20 cellular contexts compared by ENCODE assay signal in the genomic region with DNA sequence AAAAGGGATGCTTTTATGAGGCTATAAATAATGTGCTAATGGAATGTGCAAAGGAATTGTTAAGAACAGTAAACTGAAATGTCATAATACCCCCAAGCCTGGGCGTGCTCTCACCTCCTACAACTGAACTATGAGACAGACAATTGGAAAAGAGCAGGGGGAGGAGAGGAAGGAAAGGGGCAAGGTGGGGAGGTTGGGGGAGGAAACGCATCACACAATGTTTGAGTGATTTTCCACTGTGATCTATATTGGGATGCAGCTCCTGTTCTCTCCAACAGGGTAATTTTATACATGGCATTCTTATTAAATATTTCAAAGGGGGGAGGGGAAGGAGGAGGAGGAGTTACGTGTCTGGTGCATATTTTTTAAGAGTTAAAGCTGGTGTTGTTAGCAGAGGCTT.
A peak's percentile ranks its signal among the peaks of the same experiment; 100 is the strongest.
DNase-seq lines count a peak whose midpoint lies in the region; ATAC-seq and TF ChIP-seq lines count a peak whose summit lies in the region.
"Had no signal": no experiment of that assay in that cellular context is flagged by ENCODE, and none has a peak within 500 bp of the region (broad histone marks: within the 10 kb centered on the region; RNA-seq: fewer than 3 reads in every experiment).

No MANE protein-coding gene starts in this region.

- POLR2A ChIA-PET in PC-3 (lab: Charles Lee; ENCODE audit: unreplicated experiment) = interaction anchor here (0.6 kb wide), 1 partner anchor 790 kb away, joined by 10 read pairs; no protein-coding TSS in a partner anchor

- TF ChIP-seq CTCF in PC-3 (conservative IDR thresholded peaks at IDR 0.05; ENCODE audit: low read depth, low read length) (no peak), gastroesophageal sphincter (IDR thresholded peaks at IDR 0.05) (no peak), neural progenitor cell (IDR thresholded peaks at IDR 0.05) (no peak)

- H3K4me1 ChIP-seq in PC-3 (ENCODE audit: insufficient read depth, low read length) (no peaks in the 10 kb centered on the region), gastroesophageal sphincter (peaks cover 0 to 14% (median 6%) of the 10 kb centered on the region in 3 donors), neural progenitor cell (peaks cover 16% of the 10 kb centered on the region), aorta (ENCODE audit: control insufficient read depth in 1 of 2, insufficient read depth in 2 of 2, low read length in 2 of 2) (no peaks in the 10 kb centered on the region)
- H3K4me1 ChIP-seq: Caco-2, Peyer's patch, SJCRH30 had no signal

- H3K4me3 ChIP-seq in PC-3 (ENCODE audit: low read length) (no peak overlapping the region), gastroesophageal sphincter (peak overlapping the region in 1 of 2 donors; percentile 5), neural progenitor cell (no peak overlapping the region), aorta (ENCODE audit: low read length in 2 of 2) (no peak overlapping the region)
- H3K4me3 ChIP-seq: BLaER1, Peyer's patch, SJCRH30 had no signal

- H3K36me3 ChIP-seq in PC-3 (ENCODE audit: low read depth, low read length) = no peaks in the 10 kb centered on the region
- H3K36me3 ChIP-seq in gastroesophageal sphincter = no peaks in the 10 kb centered on the region
- H3K36me3 ChIP-seq in neural progenitor cell = no peaks in the 10 kb centered on the region
- no peaks in the 10 kb centered on the region for H3K36me3 ChIP-seq in aorta (ENCODE audit: control insufficient read depth in 1 of 2, insufficient read depth in 2 of 2, low read length in 1 of 2)
- H3K36me3 ChIP-seq: BLaER1, Peyer's patch, SJCRH30 had no signal

- no peaks in the 10 kb centered on the region for H3K9me3 Mint-ChIP-seq in neural progenitor cell

- intact Hi-C loops in PC-3 (cut with micrococcal nuclease) = no loop called here
- intact Hi-C loops in aorta (cut with DNase I) = no loop called here

- H3K9me3 ChIP-seq in PC-3 (ENCODE audit: low read length) = no peaks in the 10 kb centered on the region
- no peaks in the 10 kb centered on the region for H3K9me3 ChIP-seq in gastroesophageal sphincter
- no peaks in the 10 kb centered on the region for H3K9me3 ChIP-seq in neural progenitor cell (ENCODE audit: low read depth)
- no peaks in the 10 kb centered on the region for H3K9me3 ChIP-seq in aorta (ENCODE audit: control insufficient read depth, low read length)
- H3K9me3 ChIP-seq: BLaER1, Caco-2, Peyer's patch, SJCRH30 had no signal

- TF ChIP-seq EP300 in gastroesophageal sphincter (IDR thresholded peaks at IDR 0.05) = no peak

- peaks cover 2% of the 10 kb centered on the region for H3K27me3 Mint-ChIP-seq in neural progenitor cell (ENCODE audit: insufficient read depth, low read depth)
- H3K27me3 Mint-ChIP-seq: CD4-positive, alpha-beta memory T cell had no signal

- H3K27ac ChIP-seq in PC-3 (ENCODE audit: low read length) (no peak overlapping the region), caudate nucleus (ENCODE audit: low read depth, low read length) (no peak overlapping the region), gastroesophageal sphincter (peak overlapping the region in 3 of 4 donors; percentile 10 to 57 (median 43)), neural progenitor cell (no peak overlapping the region), aorta (ENCODE audit: low read depth in 1 of 2, low read length in 2 of 2) (no peak overlapping the region)
- H3K27ac ChIP-seq: BLaER1, Peyer's patch, SJCRH30 had no signal

- H3K79me2 ChIP-seq in PC-3 (ENCODE audit: low read length) (no peaks in the 10 kb centered on the region), neural progenitor cell (ENCODE audit: low read depth) (no peaks in the 10 kb centered on the region)

- H3K9me2 ChIP-seq in PC-3 (replicated peaks; ENCODE audit: low read length) = no peaks in the 10 kb centered on the region

- no peaks in the 10 kb centered on the region for H3F3A ChIP-seq in PC-3 (ENCODE audit: low read length, unreplicated experiment)
- H3F3A ChIP-seq in neural progenitor cell (ENCODE audit: low read depth) = no peaks in the 10 kb centered on the region

- H3K4me2 ChIP-seq in PC-3 (ENCODE audit: low read length) (no peak overlapping the region), neural progenitor cell (peak overlapping the region; percentile 32)
- H3K4me2 ChIP-seq: BLaER1 had no signal

- H2AFZ ChIP-seq in PC-3 (ENCODE audit: low read length) (no peak overlapping the region), neural progenitor cell (replicated peaks) (peak overlapping the region; percentile 55)

- no peak overlapping the region for H3K4me3 Mint-ChIP-seq in neural progenitor cell
- H3K4me3 Mint-ChIP-seq: CD4-positive, alpha-beta memory T cell had no signal

- H3K4me1 Mint-ChIP-seq in neural progenitor cell = no peaks in the 10 kb centered on the region
- H3K4me1 Mint-ChIP-seq: CD4-positive, alpha-beta memory T cell had no signal

- H3K9ac ChIP-seq in PC-3 (ENCODE audit: low read length) (no peak overlapping the region), neural progenitor cell (no peak overlapping the region)
- H3K9ac ChIP-seq: BLaER1 had no signal

- TF ChIP-seq POLR2A in gastroesophageal sphincter (IDR thresholded peaks at IDR 0.05) = no peak

- ATAC-seq in PC-3 (peak; percentile 37), gastroesophageal sphincter (no peak), aorta (ENCODE audit: low FRiP score) (no peak), HG03432 (IDR thresholded peaks at IDR 0.05; ENCODE audit: unreplicated experiment) (no peak)

- no peak overlapping the region for H3K27ac Mint-ChIP-seq in neural progenitor cell
- H3K27ac Mint-ChIP-seq: CD4-positive, alpha-beta memory T cell had no signal

- no peaks in the 10 kb centered on the region for H3K36me3 Mint-ChIP-seq in neural progenitor cell
- H3K36me3 Mint-ChIP-seq: CD4-positive, alpha-beta memory T cell had no signal

- no TSS peak for BruUV-seq in PC-3 (replicated peaks; lab: Mats Ljungman, UMichigan)

- 22 to 34% methylated on average over 3 of the region's 3 CpGs for WGBS in gastroesophageal sphincter (ENCODE audit: low coverage in 1 of 2), 2 donors
- 56 to 67% methylated on average over 3 of the region's 3 CpGs for WGBS in aorta, 2 donors

- H3K27me3 ChIP-seq in PC-3 (ENCODE audit: low read length) = peaks cover 7% of the 10 kb centered on the region; the same call in 1 of the 2 replicates
- H3K27me3 ChIP-seq in gastroesophageal sphincter = no peaks in the 10 kb centered on the region
- no peaks in the 10 kb centered on the region for H3K27me3 ChIP-seq in neural progenitor cell
- no peaks in the 10 kb centered on the region for H3K27me3 ChIP-seq in aorta (ENCODE audit: control insufficient read depth in 1 of 2, insufficient read depth in 2 of 2, low read length in 1 of 2)
- H3K27me3 ChIP-seq: BLaER1, Peyer's patch, SJCRH30 had no signal

- DNase-seq in PC-3 (peak; percentile 26), caudate nucleus (lab: John Stamatoyannopoulos, UW) (peak in 32 of 61 donors; percentile 2 to 85 (median 35)), neural progenitor cell (ENCODE audit: low spot score) (no peak), SHP77 (lab: John Stamatoyannopoulos, UW) (no peak), aorta (no peak), H4 (ENCODE audit: low spot score) (no peak)
- DNase-seq: ACHN; Caco-2; CD4-positive, alpha-beta memory T cell; DND-41; H7; Karpas-422; NCI-H187; NCI-H2107; NCI-H345; Peyer's patch; SJCRH30 had no signal

- CTCF ChIA-PET in PC-3 (lab: Charles Lee) = no interaction called here

- H4K20me1 ChIP-seq in PC-3 (ENCODE audit: low read length) (no peaks in the 10 kb centered on the region), neural progenitor cell (ENCODE audit: low read depth) (no peaks in the 10 kb centered on the region)
- H4K20me1 ChIP-seq: BLaER1 had no signal

Comparison
In these comparisons a context has a peak if more than half of its experiments do, and no peak if none do; other contexts are left out.
1. DNase-seq: peak in PC-3 (single experiment) and caudate nucleus (32 of 61); none in neural progenitor cell (single experiment), SHP77 (0 of 2), aorta (0 of 2) and H4 (single experiment).
2. H3K27ac ChIP-seq: peak in gastroesophageal sphincter (3 of 4); none in PC-3 (single experiment), caudate nucleus (single experiment), neural progenitor cell (single experiment) and aorta (0 of 2).